In the genomic region with DNA sequence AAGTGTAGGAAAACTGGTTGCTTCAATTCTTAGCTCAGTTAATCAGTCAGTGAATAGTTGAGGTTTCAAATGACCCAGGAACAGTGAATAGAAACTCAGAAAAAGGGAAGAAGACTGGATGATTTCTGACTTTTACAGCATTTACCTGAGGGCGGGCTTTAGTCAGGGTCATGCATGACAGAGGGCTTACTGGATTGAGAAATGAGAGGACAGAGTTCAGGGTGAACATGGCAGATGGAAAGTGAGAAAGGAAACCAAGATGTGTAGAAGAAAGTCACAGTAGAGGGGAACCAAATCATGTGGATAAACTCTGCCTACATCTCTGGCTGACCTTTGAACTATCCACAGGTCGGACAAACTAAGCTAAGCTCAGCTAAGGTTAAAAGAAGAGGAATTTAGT, we compare ENCODE assay signal across 10 cellular contexts.
DNase-seq lines count a peak whose midpoint lies in the region; ATAC-seq and TF ChIP-seq lines count a peak whose summit lies in the region.
"Had no signal": no experiment of that assay in that cellular context is flagged by ENCODE, and none has a peak within 500 bp of the region (broad histone marks: within the 10 kb centered on the region; RNA-seq: fewer than 3 reads in every experiment).

No MANE protein-coding gene starts in this region.

- H3K27ac Mint-ChIP-seq in progenitor cell of endocrine pancreas = no peak overlapping the region

- peaks cover 6% of the 10 kb centered on the region for H3K4me1 Mint-ChIP-seq in progenitor cell of endocrine pancreas (ENCODE audit: low read depth)

- no peaks in the 10 kb centered on the region for H3K27me3 Mint-ChIP-seq in progenitor cell of endocrine pancreas

- no peaks in the 10 kb centered on the region for H3K9me3 Mint-ChIP-seq in progenitor cell of endocrine pancreas (ENCODE audit: low read depth)

- DNase-seq in GM12864 (ENCODE audit: low read depth) (peak; percentile 82), hepatic stellate cell (ENCODE audit: low spot score) (no peak), HEK293T (ENCODE audit: extremely low spot score) (no peak), progenitor cell of endocrine pancreas (ENCODE audit: low spot score, unreplicated experiment) (no peak), NCI-H1417 (lab: John Stamatoyannopoulos, UW) (no peak)
- DNase-seq: central memory CD4-positive, alpha-beta T cell had no signal

- H3K36me3 Mint-ChIP-seq in progenitor cell of endocrine pancreas (ENCODE audit: insufficient read depth) = no peaks in the 10 kb centered on the region

- TF ChIP-seq CTCF in GM12864 (IDR thresholded peaks at IDR 0.05; ENCODE audit: low read depth, low read length, missing control alignments) = no peak
- no peak for TF ChIP-seq CTCF in progenitor cell of endocrine pancreas (IDR thresholded peaks at IDR 0.05; ENCODE audit: unreplicated experiment)

- CTCF ChIA-PET in HEK293T (lab: Yijun Ruan, JAX) = no interaction called here

- H3K4me3 Mint-ChIP-seq in progenitor cell of endocrine pancreas (ENCODE audit: low read depth) = no peak overlapping the region

- ATAC-seq in GM19351 (IDR thresholded peaks at IDR 0.05; ENCODE audit: unreplicated experiment) (peak; percentile 82), HG02763 (IDR thresholded peaks at IDR 0.05; ENCODE audit: unreplicated experiment) (peak; percentile 96), HG03460 (IDR thresholded peaks at IDR 0.05; ENCODE audit: unreplicated experiment) (peak; percentile 95)

- POLR2A ChIA-PET in HEK293T (lab: Yijun Ruan, JAX) = no interaction called here

- H3K4me3 ChIP-seq in GM12864 (ENCODE audit: low read depth, low read length) = no peak overlapping the region
- H3K4me3 ChIP-seq: lung had no signal

TF ChIP-seq in HEK293T, 16 proteins besides CTCF, POLR2A, EP300 and RAD21:
- TF ChIP-seq ARNT (IDR thresholded peaks at IDR 0.05) (no peak), NFRKB (IDR thresholded peaks at IDR 0.05) (no peak), FOXK2 (IDR thresholded peaks at IDR 0.05) (no peak), ELF4 (IDR thresholded peaks at IDR 0.05) (no peak), FOXM1 (IDR thresholded peaks at IDR 0.05; ENCODE audit: borderline replicate concordance) (no peak), CTBP1 (IDR thresholded peaks at IDR 0.05; ENCODE audit: borderline replicate concordance) (no peak)
